ENCODE assay signal across 1 cellular context in genomic region chr5:172871982-172872381, GRCh38.
TF ChIP-seq lines count a peak whose summit lies in the region.

No MANE protein-coding gene starts in this region.

TF ChIP-seq in HepG2, 621 proteins besides CTCF, POLR2A, EP300 and RAD21 (continued from another document):
- 0 out of 2 replicates have a peak, but pooled peaks have one; percentile 22 for TF ChIP-seq ZSCAN5A (CRISPR knock-in tag; IDR thresholded peaks at IDR 0.05; ENCODE audit: borderline replicate concordance)
